In genomic region chr4:48305508-48305907, GRCh38 we compare ENCODE assay signal across 26 cellular contexts. TPM values are rescaled to one million over a fixed set of nuclear protein-coding genes. Genes with fewer than 3 reads are reported as not detected.
"Had no signal": no experiment of that assay in that cellular context is flagged by ENCODE, and none has a peak within 500 bp of the region (broad histone marks: within the 10 kb centered on the region; RNA-seq: fewer than 3 reads in every experiment).

No MANE protein-coding gene starts in this region.

- H3K4me3 ChIP-seq: left ventricle myocardium inferior, lung, mucosa of descending colon, pancreas, prostate gland, spleen, suprapubic skin, thoracic aorta, tibial nerve, uterus had no signal

- DNase-seq: hypothalamus; immature natural killer cell; kidney; left ventricle myocardium inferior; midbrain; mucosa of descending colon; naive thymus-derived CD4-positive, alpha-beta T cell; pancreas; retina; right cardiac atrium; spleen; stimulated activated CD4-positive, alpha-beta T cell treated with anti-CD3 and anti-CD28 coated beads, Interleukin-4, amount 100 ng/mL, for 24 hours; stimulated activated naive CD4-positive, alpha-beta T cell; uterus had no signal

- H3K9me3 ChIP-seq: left ventricle myocardium inferior, mucosa of descending colon, pancreas, prostate gland, spleen, suprapubic skin, thoracic aorta, tibial nerve, uterus had no signal

- H3K27ac Mint-ChIP-seq: immature natural killer cell; naive thymus-derived CD4-positive, alpha-beta T cell; natural killer cell treated with Interleukin-12 subunit alpha and Interleukin-12 subunit beta and Interleukin-15 and Interleukin-18, amount 100 ng/mL, for 72 hours; stimulated activated effector memory CD8-positive, alpha-beta T cell treated with anti-CD3 and anti-CD28 coated beads, Interleukin-12 subunit alpha, Interleukin-12 subunit beta, amount 100 ng/mL, for 72 hours; stimulated activated naive CD8-positive, alpha-beta T cell treated with anti-CD3 and anti-CD28 coated beads, Interleukin-15, Interleukin-2, amounts not matched to agents 100 ng/mL and 50 ng/mL, for 24 hours; type B pancreatic cell had no signal

- H3K36me3 ChIP-seq: left ventricle myocardium inferior, pancreas, prostate gland, spleen, suprapubic skin, thoracic aorta, tibial nerve, uterus had no signal

- H3K27ac ChIP-seq: left ventricle myocardium inferior, pancreas, prostate gland, skin epidermis, spleen, suprapubic skin, thoracic aorta, tibial nerve, uterus had no signal

- H3K27me3 ChIP-seq: pancreas, spleen, suprapubic skin, tibial nerve, uterus had no signal

- ATAC-seq: mucosa of descending colon; naive thymus-derived CD4-positive, alpha-beta T cell; natural killer cell treated with Interleukin-12 subunit alpha and Interleukin-12 subunit beta and Interleukin-15 and Interleukin-18, amount 100 ng/mL, for 72 hours; pancreas; right cardiac atrium; sciatic nerve; stimulated activated effector memory CD8-positive, alpha-beta T cell treated with anti-CD3 and anti-CD28 coated beads, Interleukin-12 subunit alpha, Interleukin-12 subunit beta, amount 100 ng/mL, for 72 hours had no signal

- H3K36me3 Mint-ChIP-seq: immature natural killer cell; naive thymus-derived CD4-positive, alpha-beta T cell; natural killer cell treated with Interleukin-12 subunit alpha and Interleukin-12 subunit beta and Interleukin-15 and Interleukin-18, amount 100 ng/mL, for 72 hours; stimulated activated effector memory CD8-positive, alpha-beta T cell treated with anti-CD3 and anti-CD28 coated beads, Interleukin-12 subunit alpha, Interleukin-12 subunit beta, amount 100 ng/mL, for 72 hours; type B pancreatic cell had no signal

- H3K4me1 ChIP-seq: left ventricle myocardium inferior, pancreas, prostate gland, spleen, suprapubic skin, tibial nerve, uterus had no signal

- H3K9me3 Mint-ChIP-seq: immature natural killer cell; natural killer cell treated with Interleukin-12 subunit alpha and Interleukin-12 subunit beta and Interleukin-15 and Interleukin-18, amount 100 ng/mL, for 72 hours; stimulated activated effector memory CD8-positive, alpha-beta T cell treated with anti-CD3 and anti-CD28 coated beads, Interleukin-12 subunit alpha, Interleukin-12 subunit beta, amount 100 ng/mL, for 72 hours; stimulated activated naive CD8-positive, alpha-beta T cell treated with anti-CD3 and anti-CD28 coated beads, Interleukin-15, Interleukin-2, amounts not matched to agents 100 ng/mL and 50 ng/mL, for 24 hours; type B pancreatic cell had no signal

RNA-seq across cellular contexts. Expression of gene TEC, which starts 35.9 kb away (rescaled TPM):
- polyA plus RNA-seq: neural cell had no signal
